24 cellular contexts compared by ENCODE assay signal in genomic region chr6:105215506-105215905, GRCh38. TPM values are rescaled to one million over a fixed set of nuclear protein-coding genes. Genes with fewer than 3 reads are reported as not detected.
"Had no signal": no experiment of that assay in that cellular context is flagged by ENCODE, and none has a peak within 500 bp of the region (broad histone marks: within the 10 kb centered on the region; RNA-seq: fewer than 3 reads in every experiment).

No MANE protein-coding gene starts in this region.

- H3K27me3 ChIP-seq: body of pancreas, hepatocyte, left lung, ovary, tibial artery had no signal

- ATAC-seq: activated CD4-positive, CD25-positive, alpha-beta regulatory T cell treated with anti-CD3 and anti-CD28 coated beads, Interleukin-2, amount 50 U/mL, for 24 hours; body of pancreas; left lung; natural killer cell; right cardiac atrium had no signal

- H3K4me3 Mint-ChIP-seq: activated CD4-positive, alpha-beta memory T cell treated with anti-CD3 and anti-CD28 coated beads, Interleukin-2, amount 10 ng/mL, durations not matched to agents 7 days and 5 days; activated CD4-positive, alpha-beta T cell treated with anti-CD3 and anti-CD28 coated beads, Interleukin-2, amount 10 ng/mL, durations not matched to agents 24 days and 14 days; activated naive CD4-positive, alpha-beta T cell treated with anti-CD3 and anti-CD28 coated beads, Interleukin-2, amount 50 U/mL, for 24 hours; dendritic cell treated with granulocyte-macrophage colony-stimulating factor and Interleukin-4, amounts not matched to agents 40 ng/mL and 50 ng/mL, for 4 days; immature natural killer cell; natural killer cell; stimulated activated naive CD8-positive, alpha-beta T cell treated with anti-CD3 and anti-CD28 coated beads, Interleukin-15, Interleukin-2, amounts not matched to agents 100 ng/mL and 50 ng/mL, for 24 hours; T-helper 2 cell treated with Interferon-gamma antibody and Interleukin-4, amounts not matched to agents 5 μg/mL and 100 μg/mL, for 36 hours had no signal

- H3K9me3 ChIP-seq: body of pancreas, left lung, neutrophil, ovary, tibial artery had no signal

- H3K36me3 Mint-ChIP-seq: activated naive CD4-positive, alpha-beta T cell treated with anti-CD3 and anti-CD28 coated beads, Interleukin-2, amount 50 U/mL, for 24 hours; immature natural killer cell; natural killer cell had no signal

- H3K4me1 ChIP-seq: body of pancreas, left lung, tibial artery had no signal

- DNase-seq: activated CD4-positive, alpha-beta memory T cell treated with anti-CD3 and anti-CD28 coated beads, Interleukin-2, amount 10 ng/mL, durations not matched to agents 7 days and 5 days; activated CD4-positive, alpha-beta T cell treated with anti-CD3 and anti-CD28 coated beads, Interleukin-2, amount 10 ng/mL, durations not matched to agents 24 days and 14 days; activated gamma-delta T cell treated with Interleukin-2 at 50 U/mL for 16 hours; anterior cingulate cortex; body of pancreas; effector CD8-positive, alpha-beta T cell; erythroblast; foreskin melanocyte; immature natural killer cell; left lung; natural killer cell; ovary; right cardiac atrium; stimulated activated CD4-positive, alpha-beta T cell treated with anti-CD3 and anti-CD28 coated beads, Interleukin-1b, Interleukin-23, amount 100 ng/mL, for 48 hours; substantia nigra; tibial artery had no signal

- H3K27ac Mint-ChIP-seq: activated CD4-positive, alpha-beta memory T cell treated with anti-CD3 and anti-CD28 coated beads, Interleukin-2, amount 10 ng/mL, durations not matched to agents 7 days and 5 days; activated CD4-positive, alpha-beta T cell treated with anti-CD3 and anti-CD28 coated beads, Interleukin-2, amount 10 ng/mL, durations not matched to agents 24 days and 14 days; activated naive CD4-positive, alpha-beta T cell treated with anti-CD3 and anti-CD28 coated beads, Interleukin-2, amount 50 U/mL, for 24 hours; dendritic cell treated with granulocyte-macrophage colony-stimulating factor and Interleukin-4, amounts not matched to agents 40 ng/mL and 50 ng/mL, for 4 days; immature natural killer cell; natural killer cell; stimulated activated naive CD8-positive, alpha-beta T cell treated with anti-CD3 and anti-CD28 coated beads, Interleukin-15, Interleukin-2, amounts not matched to agents 100 ng/mL and 50 ng/mL, for 24 hours; T-helper 2 cell treated with Interferon-gamma antibody and Interleukin-4, amounts not matched to agents 5 μg/mL and 100 μg/mL, for 36 hours had no signal

- H3K4me3 ChIP-seq: body of pancreas, hepatocyte, left lung, ovary, tibial artery had no signal

- H3K36me3 ChIP-seq: left lung, neutrophil, ovary, tibial artery had no signal

- H3K4me1 Mint-ChIP-seq: activated naive CD4-positive, alpha-beta T cell treated with anti-CD3 and anti-CD28 coated beads, Interleukin-2, amount 50 U/mL, for 24 hours; immature natural killer cell; natural killer cell had no signal

- H3K27ac ChIP-seq: body of pancreas, hepatocyte, left lung, neutrophil, ovary, tibial artery, VCaP had no signal

- H3K9me3 Mint-ChIP-seq: activated CD4-positive, alpha-beta memory T cell treated with anti-CD3 and anti-CD28 coated beads, Interleukin-2, amount 10 ng/mL, durations not matched to agents 7 days and 5 days; activated CD4-positive, alpha-beta T cell treated with anti-CD3 and anti-CD28 coated beads, Interleukin-2, amount 10 ng/mL, durations not matched to agents 24 days and 14 days; activated naive CD4-positive, alpha-beta T cell treated with anti-CD3 and anti-CD28 coated beads, Interleukin-2, amount 50 U/mL, for 24 hours; dendritic cell treated with granulocyte-macrophage colony-stimulating factor and Interleukin-4, amounts not matched to agents 40 ng/mL and 50 ng/mL, for 4 days; immature natural killer cell; natural killer cell; stimulated activated naive CD8-positive, alpha-beta T cell treated with anti-CD3 and anti-CD28 coated beads, Interleukin-15, Interleukin-2, amounts not matched to agents 100 ng/mL and 50 ng/mL, for 24 hours; T-helper 2 cell treated with Interferon-gamma antibody and Interleukin-4, amounts not matched to agents 5 μg/mL and 100 μg/mL, for 36 hours had no signal

RNA-seq across cellular contexts. Expression of gene POPDC3, which starts 35.7 kb away (rescaled TPM):
- total RNA-seq: activated CD4-positive, alpha-beta memory T cell treated with anti-CD3 and anti-CD28 coated beads, Interleukin-2, amount 10 ng/mL, durations not matched to agents 7 days and 5 days; activated CD4-positive, alpha-beta T cell treated with anti-CD3 and anti-CD28 coated beads, Interleukin-2, amount 10 ng/mL, durations not matched to agents 24 days and 14 days; body of pancreas; natural killer cell had no signal
